Comparison of ENCODE assay signal across 27 cellular contexts in genomic region chr7:157588271-157588589, GRCh38.
"Had no signal": no experiment of that assay in that cellular context is flagged by ENCODE, and none has a peak within 500 bp of the region (broad histone marks: within the 10 kb centered on the region; RNA-seq: fewer than 3 reads in every experiment).

No MANE protein-coding gene starts in this region.

- H3K36me3 ChIP-seq: breast epithelium, esophagus muscularis mucosa, left lung, ovary, prostate gland, transverse colon had no signal

- H3K9me3 ChIP-seq: ovary, prostate gland, testis, transverse colon had no signal

- H3K4me3 ChIP-seq: breast epithelium, esophagus muscularis mucosa, left lung, lung, ovary, prostate gland, smooth muscle cell, testis, transverse colon had no signal

- H3K9me3 Mint-ChIP-seq: activated naive CD4-positive, alpha-beta T cell treated with anti-CD3 and anti-CD28 coated beads, Interleukin-2, amount 50 U/mL, for 72 hours; activated T-helper 2 cell treated with anti-CD3 and anti-CD28 coated beads, Interferon-gamma antibody, Interleukin-2, Interleukin-4, amounts not matched to agents 10 μg/mL and 5 μg/mL and 100 μg/mL, durations not matched to agents 14 hours and 24 hours and 36 hours; T-cell; T-helper 2 cell treated with Interferon-gamma antibody and Interleukin-4, amounts not matched to agents 5 μg/mL and 100 μg/mL, for 36 hours had no signal

- ATAC-seq: activated CD8-positive, alpha-beta memory T cell treated with anti-CD3 and anti-CD28 coated beads, Interleukin-2, amount 10 ng/mL, durations not matched to agents 7 days and 5 days; activated CD8-positive, alpha-beta T cell treated with anti-CD3 and anti-CD28 coated beads, Interleukin-2, amount 10 ng/mL, durations not matched to agents 7 days and 5 days; activated naive CD4-positive, alpha-beta T cell treated with anti-CD3 and anti-CD28 coated beads, Interleukin-2, amount 50 U/mL, for 72 hours; left lung; T-cell had no signal

- H3K27ac Mint-ChIP-seq: activated B cell treated with CpG ODN at 0.5 μM for 24 hours; activated CD8-positive, alpha-beta memory T cell treated with anti-CD3 and anti-CD28 coated beads, Interleukin-2, amount 10 ng/mL, durations not matched to agents 7 days and 5 days; activated CD8-positive, alpha-beta T cell treated with anti-CD3 and anti-CD28 coated beads, Interleukin-2, amount 10 ng/mL, durations not matched to agents 7 days and 5 days; activated naive CD4-positive, alpha-beta T cell treated with anti-CD3 and anti-CD28 coated beads, Interleukin-2, amount 50 U/mL, for 72 hours; activated T-helper 2 cell treated with anti-CD3 and anti-CD28 coated beads, Interferon-gamma antibody, Interleukin-2, Interleukin-4, amounts not matched to agents 10 μg/mL and 5 μg/mL and 100 μg/mL, durations not matched to agents 14 hours and 24 hours and 36 hours; T-helper 2 cell treated with Interferon-gamma antibody and Interleukin-4, amounts not matched to agents 5 μg/mL and 100 μg/mL, for 36 hours had no signal

- DNase-seq: activated B cell treated with CpG ODN at 0.5 μM for 24 hours; activated CD4-positive, alpha-beta T cell treated with anti-CD3 and anti-CD28 coated beads, Interleukin-2, amount 50 U/mL, for 1 hour; activated CD8-positive, alpha-beta memory T cell treated with anti-CD3 and anti-CD28 coated beads, Interleukin-2, amount 10 ng/mL, durations not matched to agents 7 days and 5 days; activated CD8-positive, alpha-beta T cell treated with anti-CD3 and anti-CD28 coated beads, Interleukin-2, amount 10 ng/mL, durations not matched to agents 7 days and 5 days; activated T-cell treated with anti-CD3 and anti-CD28 coated beads, Interleukin-2, amount 50 U/mL, for 48 hours; dermis blood vessel endothelial cell; effector CD4-positive, alpha-beta T cell; foreskin melanocyte; left lung; mesendoderm; nephron progenitor cell; ovary; retina; stimulated activated CD4-positive, alpha-beta T cell treated with anti-CD3 and anti-CD28 coated beads, Interleukin-15, amount 100 ng/mL, for 24 hours; stimulated activated naive CD4-positive, alpha-beta T cell; T-cell; testis; transverse colon had no signal

- H3K27ac ChIP-seq: breast epithelium, esophagus muscularis mucosa, left lung, ovary, prostate gland, testis, transverse colon had no signal

- H3K4me1 ChIP-seq: breast epithelium, esophagus muscularis mucosa, left lung, prostate gland, testis, transverse colon had no signal

- H3K27me3 ChIP-seq: ovary, testis had no signal

- H3K36me3 Mint-ChIP-seq: activated CD8-positive, alpha-beta memory T cell treated with anti-CD3 and anti-CD28 coated beads, Interleukin-2, amount 10 ng/mL, durations not matched to agents 7 days and 5 days; T-cell had no signal

- H3K4me3 Mint-ChIP-seq: activated B cell treated with CpG ODN at 0.5 μM for 24 hours; activated CD8-positive, alpha-beta memory T cell treated with anti-CD3 and anti-CD28 coated beads, Interleukin-2, amount 10 ng/mL, durations not matched to agents 7 days and 5 days; activated CD8-positive, alpha-beta T cell treated with anti-CD3 and anti-CD28 coated beads, Interleukin-2, amount 10 ng/mL, durations not matched to agents 7 days and 5 days; central memory CD8-positive, alpha-beta T cell; nephron progenitor cell; T-cell; T-helper 2 cell treated with Interferon-gamma antibody and Interleukin-4, amounts not matched to agents 5 μg/mL and 100 μg/mL, for 36 hours had no signal

- H3K4me2 ChIP-seq: smooth muscle cell had no signal
